In genomic region chr2:126902152-126902835, GRCh38 we compare ENCODE assay signal across 16 cellular contexts. TPM values are rescaled to one million over a fixed set of nuclear protein-coding genes. Genes with fewer than 3 reads are reported as not detected.
"Had no signal": no experiment of that assay in that cellular context is flagged by ENCODE, and none has a peak within 500 bp of the region (broad histone marks: within the 10 kb centered on the region; RNA-seq: fewer than 3 reads in every experiment).

No MANE protein-coding gene starts in this region.

- H3K27me3 ChIP-seq: body of pancreas, hepatocyte, neutrophil, sigmoid colon had no signal

- H3K4me1 ChIP-seq: body of pancreas, sigmoid colon had no signal

- H2AFZ ChIP-seq: hepatocyte had no signal

- H3K36me3 ChIP-seq: neutrophil, sigmoid colon had no signal

- H3K4me3 Mint-ChIP-seq: activated CD4-positive, alpha-beta memory T cell treated with anti-CD3 and anti-CD28 coated beads for 36 hours had no signal

- H3K79me2 ChIP-seq: hepatocyte had no signal

- H3K27ac ChIP-seq: body of pancreas, hepatocyte, neutrophil, sigmoid colon, VCaP had no signal

- H3K36me3 Mint-ChIP-seq: activated CD4-positive, alpha-beta memory T cell treated with anti-CD3 and anti-CD28 coated beads for 36 hours; activated naive CD4-positive, alpha-beta T cell treated with anti-CD3 and anti-CD28 coated beads, Interleukin-2, amount 50 U/mL, for 72 hours had no signal

- H3K4me2 ChIP-seq: hepatocyte had no signal

- ATAC-seq: activated naive CD4-positive, alpha-beta T cell treated with anti-CD3 and anti-CD28 coated beads, Interleukin-2, amount 50 U/mL, for 72 hours; body of pancreas had no signal

- H3K9me3 ChIP-seq: body of pancreas, neutrophil had no signal

- H3K27ac Mint-ChIP-seq: activated CD4-positive, alpha-beta memory T cell treated with anti-CD3 and anti-CD28 coated beads for 36 hours; activated naive CD4-positive, alpha-beta T cell treated with anti-CD3 and anti-CD28 coated beads, Interleukin-2, amount 50 U/mL, for 72 hours had no signal

- DNase-seq: activated CD4-positive, alpha-beta memory T cell treated with anti-CD3 and anti-CD28 coated beads for 36 hours; amniotic stem cell; dermis blood vessel endothelial cell; erythroblast; kidney glomerular epithelial cell; midbrain; sigmoid colon; stimulated activated naive CD4-positive, alpha-beta T cell; trophoblast cell had no signal

- H3K4me3 ChIP-seq: body of pancreas, hepatocyte, sigmoid colon had no signal

RNA-seq across cellular contexts. Expression of gene TEX51, which starts 3.6 kb away (rescaled TPM):
- total RNA-seq: activated CD4-positive, alpha-beta memory T cell treated with anti-CD3 and anti-CD28 coated beads for 36 hours; activated naive CD4-positive, alpha-beta T cell treated with anti-CD3 and anti-CD28 coated beads, Interleukin-2, amount 50 U/mL, for 72 hours; body of pancreas; dermis blood vessel endothelial cell; hepatocyte; lower leg skin; posterior vena cava; sigmoid colon had no signal
- polyA plus RNA-seq: hepatocyte had no signal
